8 cellular contexts compared by ENCODE assay signal in genomic region chr15:45126535-45127158, GRCh38. TPM values are rescaled to one million over a fixed set of nuclear protein-coding genes. Genes with fewer than 3 reads are reported as not detected.
A peak's percentile ranks its signal among the peaks of the same experiment; 100 is the strongest.
DNase-seq lines count a peak whose midpoint lies in the region; TF ChIP-seq lines count a peak whose summit lies in the region.

No MANE protein-coding gene starts in this region.

- H3K4me1 ChIP-seq in hepatocyte (ENCODE audit: insufficient read depth), result peaks cover 19% of the 10 kb centered on the region

- intact Hi-C loops in activated CD4-positive, alpha-beta T cell treated with anti-CD3 and anti-CD28 coated beads, Interleukin-2, amount 10 ng/mL, durations not matched to agents 24 days and 14 days (cut with micrococcal nuclease), result no loop called here

- no peak overlapping the region for H3K4me3 Mint-ChIP-seq in activated CD4-positive, alpha-beta T cell treated with anti-CD3 and anti-CD28 coated beads, Interleukin-2, amount 10 ng/mL, durations not matched to agents 24 days and 14 days

- no peaks in the 10 kb centered on the region for H3K9me3 ChIP-seq in hepatocyte (ENCODE audit: low read depth)

- H3K9me3 Mint-ChIP-seq in activated CD4-positive, alpha-beta T cell treated with anti-CD3 and anti-CD28 coated beads, Interleukin-2, amount 10 ng/mL, durations not matched to agents 24 days and 14 days, result no peaks in the 10 kb centered on the region

- H3K27me3 Mint-ChIP-seq in activated CD4-positive, alpha-beta T cell treated with anti-CD3 and anti-CD28 coated beads, Interleukin-2, amount 10 ng/mL, durations not matched to agents 24 days and 14 days, result peaks cover 64% of the 10 kb centered on the region

- peak; percentile 47 for TF ChIP-seq CTCF in hepatocyte (IDR thresholded peaks at IDR 0.05; ENCODE audit: poor library complexity)

- H3K36me3 ChIP-seq in hepatocyte (replicated peaks; ENCODE audit: insufficient read depth, low read depth), result no peaks in the 10 kb centered on the region

- H3K79me2 ChIP-seq in hepatocyte, result no peaks in the 10 kb centered on the region

- no peak overlapping the region for H3K27ac ChIP-seq in hepatocyte

- H3K36me3 Mint-ChIP-seq in activated CD4-positive, alpha-beta T cell treated with anti-CD3 and anti-CD28 coated beads, Interleukin-2, amount 10 ng/mL, durations not matched to agents 24 days and 14 days (ENCODE audit: low read depth), result no peaks in the 10 kb centered on the region

- no peaks in the 10 kb centered on the region for H4K20me1 ChIP-seq in hepatocyte (ENCODE audit: insufficient read depth, poor library complexity, severe bottlenecking)

- no peak overlapping the region for H3K4me2 ChIP-seq in hepatocyte

- H3K27ac Mint-ChIP-seq in activated CD4-positive, alpha-beta T cell treated with anti-CD3 and anti-CD28 coated beads, Interleukin-2, amount 10 ng/mL, durations not matched to agents 24 days and 14 days, result no peak overlapping the region

- no peak overlapping the region for H3K4me3 ChIP-seq in hepatocyte

- in situ Hi-C loops in KBM-7 (cut with MboI; ENCODE audit: low pct_unique_long_range_greater_than_20kb, low sequenced_read_pairs), result no loop called here

- no peaks in the 10 kb centered on the region for H3K9me2 ChIP-seq in hepatocyte (replicated peaks; ENCODE audit: insufficient read depth)

- no peak overlapping the region for H2AFZ ChIP-seq in hepatocyte

- peaks cover 61% of the 10 kb centered on the region for H3K27me3 ChIP-seq in hepatocyte

- no peaks in the 10 kb centered on the region for H3K4me1 Mint-ChIP-seq in activated CD4-positive, alpha-beta T cell treated with anti-CD3 and anti-CD28 coated beads, Interleukin-2, amount 10 ng/mL, durations not matched to agents 24 days and 14 days

- DNase-seq in NOMO-1 treated with DMSO at 0.1 percent for 48 hours (lab: John Stamatoyannopoulos, UW; ENCODE audit: unreplicated experiment) (peak; percentile 21), NOMO-1 treated with dmso at 0.1 percent for 144 hours (lab: John Stamatoyannopoulos, UW; ENCODE audit: unreplicated experiment) (no peak), KBM-7 (peak; percentile 48), hepatocyte (ENCODE audit: low spot score) (no peak), NCI-H187 (lab: John Stamatoyannopoulos, UW) (no peak), NCI-H1048 (lab: John Stamatoyannopoulos, UW) (no peak), ureter (ENCODE audit: low spot score) (no peak)
- peak; percentile 79 for DNase-seq in activated CD4-positive, alpha-beta T cell treated with anti-CD3 and anti-CD28 coated beads, Interleukin-2, amount 10 ng/mL, durations not matched to agents 24 days and 14 days

- whole genome bisulfite sequencing in hepatocyte (ENCODE audit: low lambda C conversion rate, missing lambda C conversion rate), result 54% methylated on average over 2 of the region's 2 CpGs

RNA-seq across cellular contexts. Expression of gene DUOXA1, which starts 3.0 kb away (rescaled TPM):
- not detected in 2 replicates for total RNA-seq in activated CD4-positive, alpha-beta T cell treated with anti-CD3 and anti-CD28 coated beads, Interleukin-2, amount 10 ng/mL, durations not matched to agents 24 days and 14 days
- total RNA-seq in hepatocyte (7.5 and 10.9 TPM in 2 replicates), ureter (87.3 TPM)
- polyA plus RNA-seq in hepatocyte, result 6.3 and 15.2 TPM in 2 replicates

RNA-seq across cellular contexts. Expression of gene DUOX1, which starts 3.1 kb away (rescaled TPM):
- total RNA-seq in activated CD4-positive, alpha-beta T cell treated with anti-CD3 and anti-CD28 coated beads, Interleukin-2, amount 10 ng/mL, durations not matched to agents 24 days and 14 days, result 0.02 and 0.14 TPM in 2 replicates
- total RNA-seq in hepatocyte (3.3 and 3.8 TPM in 2 replicates), ureter (85.5 TPM)
- 4.3 and 7.7 TPM in 2 replicates for polyA plus RNA-seq in hepatocyte

RNA-seq across cellular contexts. Expression of gene DUOXA2, which starts 12.5 kb away (rescaled TPM):
- not detected in 2 replicates for total RNA-seq in activated CD4-positive, alpha-beta T cell treated with anti-CD3 and anti-CD28 coated beads, Interleukin-2, amount 10 ng/mL, durations not matched to agents 24 days and 14 days
- 13.8 and 24.6 TPM in 2 replicates for total RNA-seq in hepatocyte
- 35.8 and 40.1 TPM in 2 replicates for polyA plus RNA-seq in hepatocyte
- total RNA-seq in ureter, result 3.9 TPM

RNA-seq across cellular contexts. Expression of gene DUOX2, which starts 12.7 kb away (rescaled TPM):
- 0.05 TPM in 1 of 2 replicates, not detected in the other for total RNA-seq in activated CD4-positive, alpha-beta T cell treated with anti-CD3 and anti-CD28 coated beads, Interleukin-2, amount 10 ng/mL, durations not matched to agents 24 days and 14 days
- total RNA-seq in hepatocyte, result 34.2 and 37.4 TPM in 2 replicates
- polyA plus RNA-seq in hepatocyte, result 21.4 and 25.8 TPM in 2 replicates
- total RNA-seq in ureter, result 92.1 TPM

Comparison
In these comparisons a context has a peak if more than half of its experiments do, and no peak if none do; other contexts are left out.
1. DNase-seq: peak in NOMO-1 treated with DMSO at 0.1 percent for 48 hours (single experiment), KBM-7 (single experiment) and activated CD4-positive, alpha-beta T cell treated with anti-CD3 and anti-CD28 coated beads, Interleukin-2, amount 10 ng/mL, durations not matched to agents 24 days and 14 days (single experiment); none in NOMO-1 treated with dmso at 0.1 percent for 144 hours (single experiment), hepatocyte (single experiment), NCI-H187 (0 of 2), NCI-H1048 (single experiment) and ureter (single experiment).
2. RNA of gene DUOX1, which starts 3.1 kb away (total RNA-seq): 85.5 TPM in ureter (single experiment); 3.3 to 3.8 TPM in hepatocyte and 0.02 to 0.14 TPM in activated CD4-positive, alpha-beta T cell treated with anti-CD3 and anti-CD28 coated beads, Interleukin-2, amount 10 ng/mL, durations not matched to agents 24 days and 14 days; every median in the first group is over 10 times any median in the second.